Comparison of ENCODE assay signal across 32 cellular contexts in genomic region chr17:49821916-49822315, GRCh38. TPM values are rescaled to one million over a fixed set of nuclear protein-coding genes. Genes with fewer than 3 reads are reported as not detected.
A peak's percentile ranks its signal among the peaks of the same experiment; 100 is the strongest.
DNase-seq lines count a peak whose midpoint lies in the region; ATAC-seq, FAIRE-seq and TF ChIP-seq lines count a peak whose summit lies in the region.
"Had no signal": no experiment of that assay in that cellular context is flagged by ENCODE, and none has a peak within 500 bp of the region (broad histone marks: within the 10 kb centered on the region; RNA-seq: fewer than 3 reads in every experiment).

No MANE protein-coding gene starts in this region.

- no peak for DNase-seq in CD4-positive, CD25-positive, alpha-beta regulatory T cell
- DNase-seq in GM23338 (ENCODE audit: low spot score) (no peak), epithelial cell of esophagus (ENCODE audit: low read depth) (peak; percentile 71), GM12891 (ENCODE audit: insufficient read length, low spot score) (no peak), NCI-H2107 (lab: John Stamatoyannopoulos, UW) (no peak)
- no peak for DNase-seq in naive thymus-derived CD8-positive, alpha-beta T cell
- DNase-seq in central memory CD4-positive, alpha-beta T cell: no peak
- DNase-seq: aorta; caudate nucleus; CD8-positive, alpha-beta memory T cell; dermis blood vessel endothelial cell; DMS79 treated with DMSO at 0.1 percent for 48 hours; GOT3; KG1; left cardiac atrium; naive B cell; NCI-H187 treated with DMSO at 0.1 percent for 48 hours; NCI-H226; NCI-H82; posterior cingulate gyrus; right lobe of liver; stimulated activated CD4-positive, alpha-beta T cell treated with anti-CD3 and anti-CD28 coated beads, Interleukin-4, amount 100 ng/mL, for 4 hours; stimulated activated naive CD4-positive, alpha-beta T cell; T-helper 9 cell had no signal

- POLR2A ChIA-PET in naive thymus-derived CD8-positive, alpha-beta T cell (lab: Charles Lee): interaction anchor here (0.6 to 2.0 kb wide), 8 partner anchors 8 to 1234 kb away, joined by 3 to 6 read pairs (median 4); partner anchors contain the start of gene SLC35B1

- no peak overlapping the region for H3K4me2 ChIP-seq in GM23338

- no peak overlapping the region for H3K4me3 Mint-ChIP-seq in CD4-positive, CD25-positive, alpha-beta regulatory T cell
- H3K4me3 Mint-ChIP-seq in GM23338: no peak overlapping the region
- no peak overlapping the region for H3K4me3 Mint-ChIP-seq in naive thymus-derived CD8-positive, alpha-beta T cell
- H3K4me3 Mint-ChIP-seq: naive B cell, WTC11 had no signal

- H3K79me2 ChIP-seq in GM23338 (replicated peaks; ENCODE audit: insufficient read depth): peaks cover 54% of the 10 kb centered on the region

- TF ChIP-seq CTCF in GM23338 (conservative IDR thresholded peaks at IDR 0.05; ENCODE audit: low read depth in 2 of 2) (no peak), epithelial cell of esophagus (IDR thresholded peaks at IDR 0.05; ENCODE audit: insufficient read depth, low read depth, low read length, missing control alignments) (no peak)

- H3F3A ChIP-seq in GM23338 (replicated peaks; ENCODE audit: low read depth): peaks cover 2% of the 10 kb centered on the region; the same call in 1 of the 2 replicates

- H3K36me3 ChIP-seq in CD4-positive, CD25-positive, alpha-beta regulatory T cell (ENCODE audit: control insufficient read depth, insufficient read depth, low read length): peaks cover 60% of the 10 kb centered on the region
- H3K36me3 ChIP-seq in GM23338 (ENCODE audit: insufficient read depth): peaks cover 69% of the 10 kb centered on the region

- no peaks in the 10 kb centered on the region for H3K27me3 Mint-ChIP-seq in CD4-positive, CD25-positive, alpha-beta regulatory T cell
- H3K27me3 Mint-ChIP-seq in GM23338 (ENCODE audit: insufficient read depth, low read depth, poor library complexity): no peaks in the 10 kb centered on the region
- H3K27me3 Mint-ChIP-seq in naive thymus-derived CD8-positive, alpha-beta T cell: no peaks in the 10 kb centered on the region
- H3K27me3 Mint-ChIP-seq: activated naive CD4-positive, alpha-beta T cell treated with anti-CD3 and anti-CD28 coated beads, Interleukin-2, amount 50 U/mL, for 24 hours; naive B cell had no signal

- no peak overlapping the region for H3K4me3 ChIP-seq in CD4-positive, CD25-positive, alpha-beta regulatory T cell (ENCODE audit: low read depth, low read length)
- H3K4me3 ChIP-seq in GM23338 (no peak overlapping the region), epithelial cell of esophagus (ENCODE audit: low read length) (no peak overlapping the region)
- H3K4me3 ChIP-seq: right lobe of liver, thoracic aorta had no signal

- peak overlapping the region; percentile 79 to 95 (median 82) for H3K27ac Mint-ChIP-seq in CD4-positive, CD25-positive, alpha-beta regulatory T cell
- H3K27ac Mint-ChIP-seq in GM23338: no peak overlapping the region
- H3K27ac Mint-ChIP-seq in naive thymus-derived CD8-positive, alpha-beta T cell: peak overlapping the region in 9 of 10 donors; percentile 45 to 98 (median 83)

- peaks cover 16% of the 10 kb centered on the region for H4K20me1 ChIP-seq in GM23338 (replicated peaks; ENCODE audit: insufficient read depth)

- no peaks in the 10 kb centered on the region for H3K27me3 ChIP-seq in CD4-positive, CD25-positive, alpha-beta regulatory T cell (ENCODE audit: control insufficient read depth, insufficient read depth, low read length)
- no peaks in the 10 kb centered on the region for H3K27me3 ChIP-seq in GM23338 (ENCODE audit: insufficient read depth)
- H3K27me3 ChIP-seq: right lobe of liver had no signal

- H3K9me3 Mint-ChIP-seq in CD4-positive, CD25-positive, alpha-beta regulatory T cell: peaks cover 0 to 1% (median 0%) of the 10 kb centered on the region in 7 donors
- H3K9me3 Mint-ChIP-seq in GM23338: no peaks in the 10 kb centered on the region
- no peaks in the 10 kb centered on the region for H3K9me3 Mint-ChIP-seq in naive thymus-derived CD8-positive, alpha-beta T cell
- H3K9me3 Mint-ChIP-seq: CD8-positive, alpha-beta memory T cell; naive B cell; WTC11 had no signal

- no peak for ATAC-seq in CD4-positive, CD25-positive, alpha-beta regulatory T cell (ENCODE audit: low read depth in 2 of 2)
- ATAC-seq in GM23338 (no peak), HG03439 (IDR thresholded peaks at IDR 0.05; ENCODE audit: unreplicated experiment) (no peak)
- no peak for ATAC-seq in naive thymus-derived CD8-positive, alpha-beta T cell
- ATAC-seq: right lobe of liver, WTC11 had no signal

- no peak overlapping the region for H2AFZ ChIP-seq in GM23338

- H3K27ac ChIP-seq in CD4-positive, CD25-positive, alpha-beta regulatory T cell (ENCODE audit: insufficient read depth, low read length, poor library complexity, severe bottlenecking): no peak overlapping the region
- H3K27ac ChIP-seq in GM23338 (ENCODE audit: low read depth): 0 out of 2 replicates have a peak overlapping the region, but pooled peaks have one; percentile 34
- H3K27ac ChIP-seq: right lobe of liver, thoracic aorta had no signal

- no peak for TF ChIP-seq POLR2A in GM12891 (IDR thresholded peaks at IDR 0.05; ENCODE audit: low read depth, low read length)

- FAIRE-seq in GM12891 (lab: Jason Lieb, UNC): no peak
- FAIRE-seq: HTR-8/SVneo had no signal

- H3K9me2 ChIP-seq in GM23338 (ENCODE audit: insufficient read depth): no peaks in the 10 kb centered on the region

- no peaks in the 10 kb centered on the region for H3K9me3 ChIP-seq in CD4-positive, CD25-positive, alpha-beta regulatory T cell (ENCODE audit: control insufficient read depth in 2 of 2, low read length in 2 of 2)
- H3K9me3 ChIP-seq: right lobe of liver, thoracic aorta had no signal

- H3K36me3 Mint-ChIP-seq in CD4-positive, CD25-positive, alpha-beta regulatory T cell: peaks cover 50% of the 10 kb centered on the region
- peaks cover 99% of the 10 kb centered on the region for H3K36me3 Mint-ChIP-seq in GM23338 (ENCODE audit: low read depth)
- H3K36me3 Mint-ChIP-seq in naive thymus-derived CD8-positive, alpha-beta T cell: peaks cover 9 to 73% (median 41%) of the 10 kb centered on the region in 3 donors

- H3K4me1 Mint-ChIP-seq in CD4-positive, CD25-positive, alpha-beta regulatory T cell: peaks cover 27 to 56% (median 40%) of the 10 kb centered on the region in 4 donors
- peaks cover 68% of the 10 kb centered on the region for H3K4me1 Mint-ChIP-seq in GM23338
- H3K4me1 Mint-ChIP-seq in naive thymus-derived CD8-positive, alpha-beta T cell: peaks cover 20 to 55% (median 47%) of the 10 kb centered on the region in 4 donors

- H3K4me1 ChIP-seq in CD4-positive, CD25-positive, alpha-beta regulatory T cell (ENCODE audit: control insufficient read depth, insufficient read depth, low read length, poor library complexity, severe bottlenecking): peaks cover 47% of the 10 kb centered on the region
- peaks cover 42% of the 10 kb centered on the region for H3K4me1 ChIP-seq in GM23338 (ENCODE audit: insufficient read depth)
- H3K4me1 ChIP-seq: right lobe of liver had no signal

TF ChIP-seq in GM23338, 12 proteins besides CTCF, POLR2A, EP300 and RAD21 (continues in another document):
- TF ChIP-seq, protein P1, sequence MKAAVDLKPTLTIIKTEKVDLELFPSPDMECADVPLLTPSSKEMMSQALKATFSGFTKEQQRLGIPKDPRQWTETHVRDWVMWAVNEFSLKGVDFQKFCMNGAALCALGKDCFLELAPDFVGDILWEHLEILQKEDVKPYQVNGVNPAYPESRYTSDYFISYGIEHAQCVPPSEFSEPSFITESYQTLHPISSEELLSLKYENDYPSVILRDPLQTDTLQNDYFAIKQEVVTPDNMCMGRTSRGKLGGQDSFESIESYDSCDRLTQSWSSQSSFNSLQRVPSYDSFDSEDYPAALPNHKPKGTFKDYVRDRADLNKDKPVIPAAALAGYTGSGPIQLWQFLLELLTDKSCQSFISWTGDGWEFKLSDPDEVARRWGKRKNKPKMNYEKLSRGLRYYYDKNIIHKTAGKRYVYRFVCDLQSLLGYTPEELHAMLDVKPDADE (IDR thresholded peaks at IDR 0.05): no peak

TF ChIP-seq in GM12891, 5 proteins besides CTCF, POLR2A, EP300 and RAD21:
- no peak for TF ChIP-seq POU2F2 (IDR thresholded peaks at IDR 0.05; ENCODE audit: low read depth, low read length)
- TF ChIP-seq TAF1 (IDR thresholded peaks at IDR 0.05; ENCODE audit: low read depth, low read length): no peak
- TF ChIP-seq PAX5 (IDR thresholded peaks at IDR 0.05; ENCODE audit: insufficient read depth, low read length, severe bottlenecking): no peak
- no peak for TF ChIP-seq SPI1 (IDR thresholded peaks at IDR 0.05; ENCODE audit: low read depth, low read length)
- no peak for TF ChIP-seq POLR2AphosphoS5 (IDR thresholded peaks at IDR 0.05; ENCODE audit: low read depth, low read length)

RNA-seq across cellular contexts. Expression of gene TAC4, which starts 26.0 kb away (rescaled TPM):
- not detected for total RNA-seq in CD4-positive, CD25-positive, alpha-beta regulatory T cell
- not detected for polyA plus RNA-seq in CD4-positive, CD25-positive, alpha-beta regulatory T cell
- not detected in 2 replicates for total RNA-seq in GM23338 (2014; rRNA removed; shearing (Covaris generic))
- not detected in 2 replicates for polyA plus RNA-seq in GM23338 (2016; fragmentation: Nextera tagmentation; extraction: Ambion mirVana)
- total RNA-seq in naive thymus-derived CD8-positive, alpha-beta T cell: not detected
- not detected for polyA plus RNA-seq in naive thymus-derived CD8-positive, alpha-beta T cell
- polyA plus RNA-seq in GM12891 (2012; ENCODE audit: low read depth, missing spikeins): not detected
- total RNA-seq: aorta; CD8-positive, alpha-beta memory T cell; dermis blood vessel endothelial cell; endothelial cell of umbilical vein; left cardiac atrium; mesenteric fat pad; OCI-LY7; right lobe of liver; thoracic aorta; WTC11 had no signal
- polyA plus RNA-seq: aorta; CD8-positive, alpha-beta memory T cell had no signal

RNA-seq across cellular contexts. Expression of gene KAT7, which starts 33.4 kb away (rescaled TPM):
- total RNA-seq in CD4-positive, CD25-positive, alpha-beta regulatory T cell: 207 TPM
- 10 to 100 TPM; 37.0 to 49.6 (median 46.9) TPM for polyA plus RNA-seq in CD4-positive, CD25-positive, alpha-beta regulatory T cell
- total RNA-seq in GM23338 (2014; rRNA removed; shearing (Covaris generic)): 187 and 226 TPM in 2 replicates
- polyA plus RNA-seq in GM23338 (2016; fragmentation: Nextera tagmentation; extraction: Ambion mirVana): 30.5 and 31.0 TPM in 2 replicates
- total RNA-seq in naive thymus-derived CD8-positive, alpha-beta T cell: 100 to 1,000 TPM; 120 TPM
- polyA plus RNA-seq in naive thymus-derived CD8-positive, alpha-beta T cell: 10 to 100 TPM; 34.4 to 51.1 (median 39.2) TPM
- polyA plus RNA-seq in GM12891 (2012; ENCODE audit: low read depth, missing spikeins): 24.2 TPM

RNA-seq across cellular contexts. Expression of gene FAM117A, which starts 58.0 kb away (rescaled TPM):
- total RNA-seq in CD4-positive, CD25-positive, alpha-beta regulatory T cell: 83.3 TPM
- polyA plus RNA-seq in CD4-positive, CD25-positive, alpha-beta regulatory T cell: 10 to 100 TPM; 49.0 to 67.4 (median 64.7) TPM
- 21.4 and 46.4 TPM in 2 replicates for total RNA-seq in GM23338 (2014; rRNA removed; shearing (Covaris generic))
- polyA plus RNA-seq in GM23338 (2016; fragmentation: Nextera tagmentation; extraction: Ambion mirVana): 19.8 and 21.3 TPM in 2 replicates
- total RNA-seq in naive thymus-derived CD8-positive, alpha-beta T cell: 10 to 100 TPM; 84.5 to 90.8 TPM
- polyA plus RNA-seq in naive thymus-derived CD8-positive, alpha-beta T cell: 10 to 100 TPM; 36.9 to 53.6 (median 46.7) TPM
- polyA plus RNA-seq in GM12891 (2012; ENCODE audit: low read depth, missing spikeins): 24.3 TPM
